Comparison of ENCODE assay signal across 8 cellular contexts in the genomic region with DNA sequence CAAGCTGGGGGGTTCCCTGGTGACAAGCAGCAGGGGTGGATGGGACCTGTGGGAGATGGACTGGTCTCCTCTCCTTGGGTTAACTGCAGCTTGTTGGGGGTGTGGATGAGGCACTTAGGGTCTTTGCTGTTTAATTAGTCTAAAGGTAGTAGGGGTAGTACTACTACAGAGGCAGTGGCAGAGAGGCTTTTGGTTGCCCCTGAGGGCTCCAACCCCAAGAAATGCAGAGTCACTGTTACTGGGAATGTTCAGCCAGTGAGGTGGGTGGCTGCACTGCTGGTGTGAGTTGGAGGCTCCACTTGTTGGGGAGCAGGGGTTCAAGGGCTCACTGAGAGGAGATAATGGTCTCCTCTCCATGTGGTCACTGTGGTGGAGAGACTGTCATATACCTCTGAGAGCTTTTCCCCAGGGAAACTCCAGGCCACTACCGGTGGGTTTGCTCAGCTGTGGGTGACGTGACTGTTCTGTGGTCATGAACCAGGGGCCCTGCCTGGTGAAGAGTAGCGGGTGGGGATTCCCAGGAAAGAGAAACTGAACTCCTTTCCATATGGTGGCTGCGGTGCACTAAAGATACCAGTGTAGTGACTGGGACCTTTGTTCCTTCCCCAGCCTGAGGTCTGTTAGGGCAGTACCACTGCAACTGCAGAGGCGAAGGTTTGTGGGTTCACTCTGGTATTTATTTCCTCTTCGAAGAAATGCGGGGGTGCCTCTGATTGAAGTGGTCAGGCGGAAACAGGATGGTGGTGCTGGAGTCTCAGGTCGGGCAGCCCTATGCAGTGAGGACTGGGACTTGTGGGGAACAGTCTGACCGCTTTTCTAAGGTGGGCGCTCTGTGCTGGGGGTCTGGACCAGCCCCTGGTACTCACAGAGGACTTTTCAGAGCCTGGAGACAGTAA.
DNase-seq lines count a peak whose midpoint lies in the region; ATAC-seq and TF ChIP-seq lines count a peak whose summit lies in the region.

No MANE protein-coding gene starts in this region.

- DNase-seq in GM19238 (ENCODE audit: insufficient read length, low spot score), result peak; percentile 37
- DNase-seq in activated CD4-positive, alpha-beta T cell treated with anti-CD3 and anti-CD28 coated beads for 24 hours (ENCODE audit: low read depth in 2 of 2), result peak; percentile 60 to 67
- DNase-seq in kidney tubule cell (ENCODE audit: low spot score), result peak; percentile 68
- peak; percentile 43 for DNase-seq in transverse colon
- DNase-seq in NCI-H510A (lab: John Stamatoyannopoulos, UW), result no peak
- DNase-seq in heart right ventricle, result no peak
- no peak for DNase-seq in osteocyte (ENCODE audit: extremely low spot score, unreplicated experiment)

- 84% methylated on average over 11 of the region's 11 CpGs; no CpG with 5 or more reads in 1 of the 2 donors for WGBS in transverse colon (ENCODE audit: low coverage in 1 of 2), 2 donors
- 91 to 92% methylated on average over 11 of the region's 11 CpGs for WGBS in heart right ventricle, 2 donors

- no peak for TF ChIP-seq POLR2A in transverse colon (IDR thresholded peaks at IDR 0.05)

- in situ Hi-C loops in transverse colon (cut with MboI; ENCODE audit: low pct_ligation_motif_present in 1 of 4, low pct_unique_long_range_greater_than_20kb in 1 of 4, low sequenced_read_pairs in 3 of 4), result loop anchor here in 2 of 4 donors (10.0 kb wide), 1 partner anchor 107 kb away; no protein-coding TSS in a partner anchor

- intact Hi-C loops in transverse colon (cut with DNase I; ENCODE audit: low total_unique reads) (no loop called here), heart right ventricle (cut with DNase I) (loop anchor here in 3 of 10 donors (10.0 kb wide), 2 partner anchors 47 to 107 kb away; no protein-coding TSS in a partner anchor)

- H3K4me3 ChIP-seq in transverse colon (no peak overlapping the region), heart right ventricle (no peak overlapping the region)

- H3K27ac ChIP-seq in transverse colon (no peak overlapping the region), heart right ventricle (peak overlapping the region in 3 of 10 donors; percentile 1 to 74 (median 27))

- no peak for TF ChIP-seq CTCF in transverse colon (IDR thresholded peaks at IDR 0.05)
- TF ChIP-seq CTCF in heart right ventricle (IDR thresholded peaks at IDR 0.05), result no peak
- no peak for TF ChIP-seq CTCF in osteocyte (IDR thresholded peaks at IDR 0.05)

- H3K9me3 ChIP-seq in transverse colon, result no peaks in the 10 kb centered on the region
- peaks cover 0 to 21% (median 0%) of the 10 kb centered on the region in 11 donors for H3K9me3 ChIP-seq in heart right ventricle

- H3K27me3 Mint-ChIP-seq in osteocyte (ENCODE audit: unreplicated experiment), result peaks cover 6% of the 10 kb centered on the region

- no peak for TF ChIP-seq EP300 in transverse colon (IDR thresholded peaks at IDR 0.05; ENCODE audit: low read depth)

- H3K4me3 Mint-ChIP-seq in osteocyte (ENCODE audit: unreplicated experiment), result no peak overlapping the region

- ATAC-seq in HG03159 (IDR thresholded peaks at IDR 0.05; ENCODE audit: unreplicated experiment) (peak; percentile 83), heart right ventricle (no peak)

- no peak overlapping the region for H3K27ac Mint-ChIP-seq in osteocyte (ENCODE audit: unreplicated experiment)

- H3K36me3 ChIP-seq in transverse colon (no peaks in the 10 kb centered on the region), heart right ventricle (no peaks in the 10 kb centered on the region)

- no peaks in the 10 kb centered on the region for H3K9me3 Mint-ChIP-seq in osteocyte (ENCODE audit: unreplicated experiment)

- no peaks in the 10 kb centered on the region for H3K27me3 ChIP-seq in transverse colon
- no peaks in the 10 kb centered on the region for H3K27me3 ChIP-seq in heart right ventricle

- peaks cover 5% of the 10 kb centered on the region for H3K4me1 Mint-ChIP-seq in osteocyte (ENCODE audit: unreplicated experiment)

- H3K36me3 Mint-ChIP-seq in osteocyte (ENCODE audit: unreplicated experiment), result no peaks in the 10 kb centered on the region

- H3K4me1 ChIP-seq in transverse colon (peaks cover 15 to 37% (median 24%) of the 10 kb centered on the region in 4 donors), heart right ventricle (peaks cover 3 to 61% (median 22%) of the 10 kb centered on the region in 9 donors)

Comparison
In these comparisons a context has a peak if more than half of its experiments do, and no peak if none do; other contexts are left out.
1. DNase-seq: peak in GM19238 (single experiment), activated CD4-positive, alpha-beta T cell treated with anti-CD3 and anti-CD28 coated beads for 24 hours (2 of 2), kidney tubule cell (single experiment) and transverse colon (single experiment); none in NCI-H510A (single experiment), heart right ventricle (0 of 2) and osteocyte (single experiment).